In the genomic region with DNA sequence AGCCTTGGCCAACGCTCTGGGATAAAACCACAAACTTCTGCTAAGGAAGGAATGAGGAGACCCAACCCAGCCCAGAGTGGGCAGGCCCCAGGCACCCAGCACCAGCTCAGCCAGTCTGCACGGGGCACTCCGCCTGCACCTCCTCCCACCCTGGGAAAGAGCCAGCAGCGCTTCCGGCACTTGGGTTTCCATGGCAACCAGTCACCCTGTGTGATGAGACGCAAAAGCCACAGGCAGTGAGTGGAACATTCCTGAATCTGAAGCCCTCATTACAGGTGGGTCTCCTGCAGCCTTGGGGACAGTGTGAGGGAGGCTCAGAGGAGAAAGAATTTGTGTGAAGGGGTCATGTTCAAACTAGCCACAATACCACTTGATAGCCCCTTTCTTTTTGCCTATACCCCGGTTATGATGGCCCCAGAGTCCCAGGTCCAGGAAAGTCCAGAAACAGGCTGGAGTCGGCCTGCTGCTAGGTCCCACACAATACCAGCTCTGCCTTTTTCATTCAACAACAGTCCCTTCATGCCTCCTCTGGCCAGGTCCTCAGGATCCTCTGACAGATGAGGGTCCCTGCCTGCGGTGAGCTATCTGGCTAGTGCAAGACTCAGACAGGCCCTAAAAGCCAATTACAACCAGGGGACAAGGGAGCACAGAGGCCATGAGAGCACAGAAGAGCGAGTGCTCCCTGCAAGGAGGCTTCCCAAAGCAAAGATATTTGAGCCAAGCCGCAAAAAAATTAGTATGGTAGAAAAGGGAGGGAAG, we compare ENCODE assay signal across 9 cellular contexts.
DNase-seq lines count a peak whose midpoint lies in the region; ATAC-seq lines count a peak whose summit lies in the region.
"Had no signal": no experiment of that assay in that cellular context is flagged by ENCODE, and none has a peak within 500 bp of the region (broad histone marks: within the 10 kb centered on the region; RNA-seq: fewer than 3 reads in every experiment).

No MANE protein-coding gene starts in this region.

- H3K27ac Mint-ChIP-seq in activated CD4-positive, alpha-beta memory T cell treated with anti-CD3 and anti-CD28 coated beads, Interleukin-2, amount 10 ng/mL, durations not matched to agents 7 days and 5 days = peak overlapping the region; percentile 52

- no peaks in the 10 kb centered on the region for H3K36me3 Mint-ChIP-seq in activated CD4-positive, alpha-beta memory T cell treated with anti-CD3 and anti-CD28 coated beads, Interleukin-2, amount 10 ng/mL, durations not matched to agents 7 days and 5 days (ENCODE audit: low read depth)

- H3K9me3 ChIP-seq in mesenchymal stem cell (ENCODE audit: control insufficient read depth, low read length) = no peaks in the 10 kb centered on the region

- peaks cover 16 to 66% of the 10 kb centered on the region in 2 experiments for H3K27me3 ChIP-seq in mesenchymal stem cell (ENCODE audit: control insufficient read depth in 1 of 2, insufficient read depth in 1 of 2, low read length in 2 of 2)

- POLR2A ChIA-PET in activated CD4-positive, alpha-beta memory T cell treated with anti-CD3 and anti-CD28 coated beads, Interleukin-2, amount 10 ng/mL, durations not matched to agents 7 days and 5 days (lab: Charles Lee) = interaction anchor here (1.4 to 2.1 kb wide), 4 partner anchors 9 to 85 kb away, joined by 4 to 7 read pairs (median 6); partner anchors contain the start of gene ZBTB43

- no peak overlapping the region for H2AFZ ChIP-seq in mesenchymal stem cell (ENCODE audit: low read depth, low read length)

- H4K8ac ChIP-seq in mesenchymal stem cell (ENCODE audit: low read length) = no peak overlapping the region

- no peak overlapping the region for H3K14ac ChIP-seq in mesenchymal stem cell (ENCODE audit: low read length in 2 of 2)

- peaks cover 43% of the 10 kb centered on the region for H3K4me1 Mint-ChIP-seq in activated CD4-positive, alpha-beta memory T cell treated with anti-CD3 and anti-CD28 coated beads, Interleukin-2, amount 10 ng/mL, durations not matched to agents 7 days and 5 days

- no peak overlapping the region for H2BK5ac ChIP-seq in mesenchymal stem cell (ENCODE audit: low read depth, low read length, poor library complexity, severe bottlenecking)

- H2BK15ac ChIP-seq in mesenchymal stem cell (ENCODE audit: low read depth, poor library complexity, severe bottlenecking) = no peak overlapping the region

- H3K27ac ChIP-seq in mesenchymal stem cell (ENCODE audit: low read length, poor library complexity, severe bottlenecking) = peak overlapping the region; percentile 19

- no peak overlapping the region for H3K23ac ChIP-seq in mesenchymal stem cell (ENCODE audit: low read length in 2 of 2)

- H2BK120ac ChIP-seq in mesenchymal stem cell (ENCODE audit: low read depth, low read length) = no peak overlapping the region

- CTCF ChIA-PET in activated CD4-positive, alpha-beta memory T cell treated with anti-CD3 and anti-CD28 coated beads, Interleukin-2, amount 10 ng/mL, durations not matched to agents 7 days and 5 days (lab: Charles Lee) = interaction anchor here (0.5 to 6.2 kb wide), 5 partner anchors 14 to 915 kb away, joined by 3 to 60 read pairs (median 4); no protein-coding TSS in a partner anchor

- no peak overlapping the region for H3K4me2 ChIP-seq in mesenchymal stem cell (ENCODE audit: low read length, poor library complexity, severe bottlenecking)

- ATAC-seq in HG02610 (IDR thresholded peaks at IDR 0.05; ENCODE audit: unreplicated experiment) = peak; percentile 43

- H2BK12ac ChIP-seq in mesenchymal stem cell (ENCODE audit: low read length in 2 of 2) = peak overlapping the region in 1 of 2 experiments; percentile 7

- no peak overlapping the region for H3K4me3 ChIP-seq in mesenchymal stem cell (ENCODE audit: insufficient read depth in 1 of 2, low read depth in 1 of 2, low read length in 2 of 2)
- H3K4me3 ChIP-seq: skin epidermis had no signal

- no peaks in the 10 kb centered on the region for H3K9me3 Mint-ChIP-seq in activated CD4-positive, alpha-beta memory T cell treated with anti-CD3 and anti-CD28 coated beads, Interleukin-2, amount 10 ng/mL, durations not matched to agents 7 days and 5 days

- H3K4me1 ChIP-seq in mesenchymal stem cell (ENCODE audit: control insufficient read depth, insufficient read depth, low read depth, low read length) = peaks cover 23% of the 10 kb centered on the region

- no peaks in the 10 kb centered on the region for H3K79me1 ChIP-seq in mesenchymal stem cell (replicated peaks; ENCODE audit: low read length, poor library complexity, severe bottlenecking)

- no peak overlapping the region for H3K4ac ChIP-seq in mesenchymal stem cell (ENCODE audit: low read depth in 1 of 2, low read length in 2 of 2)

- DNase-seq in COLO668 (lab: John Stamatoyannopoulos, UW; ENCODE audit: unreplicated experiment) (peak; percentile 34), NCI-H524 treated with DMSO at 0.1 percent for 48 hours (lab: John Stamatoyannopoulos, UW) (peak; percentile 69), dedifferentiated amniotic fluid mesenchymal stem cell (ENCODE audit: extremely low spot score) (peak; percentile 4), mesenchymal stem cell (peak; percentile 88), NCI-H187 treated with DMSO at 0.1 percent for 48 hours (lab: John Stamatoyannopoulos, UW) (no peak)
- peak; percentile 89 for DNase-seq in activated CD4-positive, alpha-beta memory T cell treated with anti-CD3 and anti-CD28 coated beads, Interleukin-2, amount 10 ng/mL, durations not matched to agents 7 days and 5 days
- peak; percentile 68 to 75 for DNase-seq in stimulated activated CD8-positive, alpha-beta memory T cell treated with anti-CD3 and anti-CD28 coated beads, Interleukin-2, amount 100 ng/mL, for 48 hours (ENCODE audit: low read depth in 2 of 2)

- peak overlapping the region in 1 of 2 experiments; percentile 3 for H3K18ac ChIP-seq in mesenchymal stem cell (ENCODE audit: low read depth in 1 of 2, low read length in 2 of 2)

- WGBS in mesenchymal stem cell = 36% methylated on average over 11 of the region's 11 CpGs

- no peaks in the 10 kb centered on the region for H3K36me3 ChIP-seq in mesenchymal stem cell (ENCODE audit: control insufficient read depth in 1 of 2, insufficient read depth in 2 of 2, low read depth in 1 of 2, low read length in 2 of 2)

- no peak overlapping the region for H4K91ac ChIP-seq in mesenchymal stem cell (ENCODE audit: low read length)

- H3K4me3 Mint-ChIP-seq in activated CD4-positive, alpha-beta memory T cell treated with anti-CD3 and anti-CD28 coated beads, Interleukin-2, amount 10 ng/mL, durations not matched to agents 7 days and 5 days = peak overlapping the region; percentile 13

- no peak overlapping the region for H2AK5ac ChIP-seq in mesenchymal stem cell (ENCODE audit: low read length, severe bottlenecking)

- H3K9ac ChIP-seq in mesenchymal stem cell (ENCODE audit: low read length) = no peak overlapping the region

- peaks cover 14% of the 10 kb centered on the region for H3K27me3 Mint-ChIP-seq in activated CD4-positive, alpha-beta memory T cell treated with anti-CD3 and anti-CD28 coated beads, Interleukin-2, amount 10 ng/mL, durations not matched to agents 7 days and 5 days
